In genomic region chr3:70763894-70764293, GRCh38 we compare ENCODE assay signal across 34 cellular contexts.
"Had no signal": no experiment of that assay in that cellular context is flagged by ENCODE, and none has a peak within 500 bp of the region (broad histone marks: within the 10 kb centered on the region; RNA-seq: fewer than 3 reads in every experiment).

No MANE protein-coding gene starts in this region.

- H3K27ac Mint-ChIP-seq: activated B cell treated with CpG ODN at 0.5 μM for 24 hours; activated CD4-positive, alpha-beta memory T cell treated with anti-CD3 and anti-CD28 coated beads for 36 hours; activated CD4-positive, alpha-beta T cell treated with anti-CD3 and anti-CD28 coated beads, Interleukin-2, amount 10 ng/mL, durations not matched to agents 24 days and 14 days; activated CD8-positive, alpha-beta T cell treated with anti-CD3 and anti-CD28 coated beads for 36 hours; activated naive CD4-positive, alpha-beta T cell treated with anti-CD3 and anti-CD28 coated beads for 36 hours; activated naive CD4-positive, alpha-beta T cell treated with anti-CD3 and anti-CD28 coated beads, Interleukin-2, amount 50 U/mL, for 72 hours; activated naive CD8-positive, alpha-beta T cell treated with anti-CD3 and anti-CD28 coated beads for 36 hours; activated T-cell treated with anti-CD3 and anti-CD28 coated beads, Interleukin-2, amount 50 U/mL, for 72 hours; activated T-helper 1 cell treated with anti-CD3 and anti-CD28 coated beads, Interleukin-12 subunit alpha, Interleukin-12 subunit beta, Interleukin-2, Interleukin-4 antibody, amounts not matched to agents 30 ng/mL and 10 ng/mL and 1 ng/mL, durations not matched to agents 14 hours and 24 hours and 36 hours; activated T-helper 17 cell treated with anti-CD3 and anti-CD28 coated beads, Interleukin-2, amount 50 U/mL, for 72 hours; T-helper 1 cell treated with Interleukin-12 subunit alpha and Interleukin-12 subunit beta and Interleukin-4 antibody, amounts not matched to agents 30 μg/mL and 1 μg/mL, for 36 hours; T-helper 2 cell treated with Interferon-gamma antibody and Interleukin-4, amounts not matched to agents 5 μg/mL and 100 μg/mL, for 36 hours had no signal

- DNase-seq: activated B cell treated with CpG ODN at 0.5 μM for 24 hours; activated CD4-positive, alpha-beta memory T cell treated with anti-CD3 and anti-CD28 coated beads for 36 hours; activated CD4-positive, alpha-beta T cell treated with anti-CD3 and anti-CD28 coated beads for 4 hours; activated CD4-positive, alpha-beta T cell treated with anti-CD3 and anti-CD28 coated beads, Interleukin-2, amount 10 ng/mL, durations not matched to agents 24 days and 14 days; activated CD4-positive, alpha-beta T cell treated with anti-CD3 and anti-CD28 coated beads, Interleukin-2, amount 50 U/mL, for 1 hour; activated CD4-positive, alpha-beta T cell treated with anti-CD3 and anti-CD28 coated beads, Interleukin-2, amount 50 U/mL, for 4 hours; activated CD4-positive, CD25-positive, alpha-beta regulatory T cell treated with anti-CD3 and anti-CD28 coated beads, Interleukin-2, amount 50 U/mL, for 72 hours; activated CD8-positive, alpha-beta memory T cell treated with anti-CD3 and anti-CD28 coated beads, Interleukin-2, amount 50 U/mL, for 4 hours; activated CD8-positive, alpha-beta T cell treated with anti-CD3 and anti-CD28 coated beads for 36 hours; activated effector memory CD4-positive, alpha-beta T cell treated with anti-CD3 and anti-CD28 coated beads, Interleukin-2, amount 50 U/mL, for 16 hours; activated gamma-delta T cell treated with Interleukin-2 at 50 U/mL for 16 hours; activated naive CD4-positive, alpha-beta T cell; activated naive CD4-positive, alpha-beta T cell treated with anti-CD3 and anti-CD28 coated beads for 36 hours; activated naive CD4-positive, alpha-beta T cell treated with anti-CD3 and anti-CD28 coated beads, Interleukin-2, amount 50 U/mL, for 16 hours; activated naive CD8-positive, alpha-beta T cell treated with anti-CD3 and anti-CD28 coated beads for 36 hours; activated T-cell treated with anti-CD3 and anti-CD28 coated beads for 4 hours; activated T-cell treated with anti-CD3 and anti-CD28 coated beads, Interleukin-2, amount 50 U/mL, for 1 hour; activated T-cell treated with anti-CD3 and anti-CD28 coated beads, Interleukin-2, amount 50 U/mL, for 4 hours; activated T-cell treated with anti-CD3 and anti-CD28 coated beads, Interleukin-2, amount 50 U/mL, for 72 hours; adrenal gland; amniotic stem cell; aorta; body of pancreas; brain microvascular endothelial cell; central memory CD4-positive, alpha-beta T cell; SW 1271; T-helper 1 cell; T-helper 2 cell; T-helper 9 cell had no signal

- H3K9me3 Mint-ChIP-seq: activated B cell treated with CpG ODN at 0.5 μM for 24 hours; activated CD4-positive, alpha-beta memory T cell treated with anti-CD3 and anti-CD28 coated beads for 36 hours; activated CD4-positive, alpha-beta T cell treated with anti-CD3 and anti-CD28 coated beads, Interleukin-2, amount 10 ng/mL, durations not matched to agents 24 days and 14 days; activated CD8-positive, alpha-beta T cell treated with anti-CD3 and anti-CD28 coated beads for 36 hours; activated naive CD4-positive, alpha-beta T cell treated with anti-CD3 and anti-CD28 coated beads for 36 hours; activated naive CD4-positive, alpha-beta T cell treated with anti-CD3 and anti-CD28 coated beads, Interleukin-2, amount 50 U/mL, for 72 hours; activated naive CD8-positive, alpha-beta T cell treated with anti-CD3 and anti-CD28 coated beads for 36 hours; activated T-cell treated with anti-CD3 and anti-CD28 coated beads, Interleukin-2, amount 50 U/mL, for 4 hours; activated T-cell treated with anti-CD3 and anti-CD28 coated beads, Interleukin-2, amount 50 U/mL, for 72 hours; activated T-helper 1 cell treated with anti-CD3 and anti-CD28 coated beads, Interleukin-12 subunit alpha, Interleukin-12 subunit beta, Interleukin-2, Interleukin-4 antibody, amounts not matched to agents 30 ng/mL and 10 ng/mL and 1 ng/mL, durations not matched to agents 14 hours and 24 hours and 36 hours; activated T-helper 17 cell treated with anti-CD3 and anti-CD28 coated beads, Interleukin-2, amount 50 U/mL, for 72 hours; T-helper 1 cell treated with Interleukin-12 subunit alpha and Interleukin-12 subunit beta and Interleukin-4 antibody, amounts not matched to agents 30 μg/mL and 1 μg/mL, for 36 hours; T-helper 2 cell treated with Interferon-gamma antibody and Interleukin-4, amounts not matched to agents 5 μg/mL and 100 μg/mL, for 36 hours had no signal

- ATAC-seq: activated CD8-positive, alpha-beta T cell treated with anti-CD3 and anti-CD28 coated beads for 36 hours; activated T-cell treated with anti-CD3 and anti-CD28 coated beads, Interleukin-2, amount 50 U/mL, for 4 hours; activated T-helper 17 cell treated with anti-CD3 and anti-CD28 coated beads, Interleukin-2, amount 50 U/mL, for 72 hours; body of pancreas had no signal

- H3K36me3 Mint-ChIP-seq: activated CD4-positive, alpha-beta memory T cell treated with anti-CD3 and anti-CD28 coated beads for 36 hours; activated naive CD4-positive, alpha-beta T cell treated with anti-CD3 and anti-CD28 coated beads, Interleukin-2, amount 50 U/mL, for 72 hours; activated naive CD8-positive, alpha-beta T cell treated with anti-CD3 and anti-CD28 coated beads for 36 hours had no signal

- H3K4me1 Mint-ChIP-seq: activated B cell treated with CpG ODN at 0.5 μM for 24 hours; activated CD4-positive, alpha-beta T cell treated with anti-CD3 and anti-CD28 coated beads, Interleukin-2, amount 10 ng/mL, durations not matched to agents 24 days and 14 days; activated T-helper 17 cell treated with anti-CD3 and anti-CD28 coated beads, Interleukin-2, amount 50 U/mL, for 72 hours had no signal

- H3K4me3 Mint-ChIP-seq: activated B cell treated with CpG ODN at 0.5 μM for 24 hours; activated CD4-positive, alpha-beta memory T cell treated with anti-CD3 and anti-CD28 coated beads for 36 hours; activated CD4-positive, alpha-beta T cell treated with anti-CD3 and anti-CD28 coated beads, Interleukin-2, amount 10 ng/mL, durations not matched to agents 24 days and 14 days; activated CD8-positive, alpha-beta T cell treated with anti-CD3 and anti-CD28 coated beads for 36 hours; activated naive CD4-positive, alpha-beta T cell treated with anti-CD3 and anti-CD28 coated beads for 36 hours; activated naive CD8-positive, alpha-beta T cell treated with anti-CD3 and anti-CD28 coated beads for 36 hours; activated T-cell treated with anti-CD3 and anti-CD28 coated beads, Interleukin-2, amount 50 U/mL, for 4 hours; activated T-cell treated with anti-CD3 and anti-CD28 coated beads, Interleukin-2, amount 50 U/mL, for 72 hours; activated T-helper 1 cell treated with anti-CD3 and anti-CD28 coated beads, Interleukin-12 subunit alpha, Interleukin-12 subunit beta, Interleukin-2, Interleukin-4 antibody, amounts not matched to agents 30 ng/mL and 10 ng/mL and 1 ng/mL, durations not matched to agents 14 hours and 24 hours and 36 hours; activated T-helper 17 cell treated with anti-CD3 and anti-CD28 coated beads, Interleukin-2, amount 50 U/mL, for 72 hours; T-helper 1 cell treated with Interleukin-12 subunit alpha and Interleukin-12 subunit beta and Interleukin-4 antibody, amounts not matched to agents 30 μg/mL and 1 μg/mL, for 36 hours; T-helper 2 cell treated with Interferon-gamma antibody and Interleukin-4, amounts not matched to agents 5 μg/mL and 100 μg/mL, for 36 hours had no signal
